1 cellular context compared by ENCODE assay signal in the genomic region with DNA sequence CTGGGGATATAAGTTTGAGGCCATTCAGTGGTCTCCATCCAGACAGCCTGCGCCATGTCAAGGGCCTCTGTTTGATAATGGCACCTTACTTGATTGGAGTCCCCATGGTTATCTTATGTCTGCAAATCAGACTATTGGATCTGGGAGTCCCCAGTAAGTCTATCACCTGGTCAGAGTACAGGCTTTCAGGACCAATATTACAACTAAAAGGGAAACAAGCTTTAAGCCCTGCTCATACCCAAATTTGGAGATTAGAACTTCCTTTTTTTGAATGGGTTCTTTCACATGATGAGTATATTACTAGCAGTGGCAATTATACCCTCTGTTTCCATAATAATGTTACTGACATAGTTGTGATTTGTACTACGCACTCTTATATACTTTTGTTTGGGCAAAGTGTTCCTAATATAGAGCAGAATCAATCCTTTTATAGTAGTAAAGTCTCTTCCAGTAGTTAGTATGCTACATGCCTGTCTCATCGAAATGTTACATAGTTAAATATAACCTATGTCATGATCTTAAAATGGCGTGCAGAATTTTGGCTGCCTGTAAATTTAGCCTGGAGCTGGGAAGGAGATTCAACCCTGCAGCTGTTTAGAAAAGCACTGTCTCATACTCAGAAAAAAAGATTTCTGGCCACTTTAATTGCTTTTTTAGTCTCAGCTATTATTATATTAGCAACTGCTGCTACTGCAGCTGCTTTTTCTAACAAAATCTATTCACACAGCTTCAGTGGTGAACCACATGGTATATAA.
A peak's percentile ranks its signal among the peaks of the same experiment; 100 is the strongest.
TF ChIP-seq lines count a peak whose summit lies in the region.

No MANE protein-coding gene starts in this region.

TF ChIP-seq in GM12878, 131 proteins besides CTCF, POLR2A, EP300 and RAD21 (continues in another document):
- no peak for TF ChIP-seq NFYA (IDR thresholded peaks at IDR 0.05; ENCODE audit: borderline replicate concordance, low read depth, low read length)
- TF ChIP-seq RELA (IDR thresholded peaks at IDR 0.05; ENCODE audit: borderline replicate concordance, partially characterized antibody) = no peak
- TF ChIP-seq, protein P1, sequence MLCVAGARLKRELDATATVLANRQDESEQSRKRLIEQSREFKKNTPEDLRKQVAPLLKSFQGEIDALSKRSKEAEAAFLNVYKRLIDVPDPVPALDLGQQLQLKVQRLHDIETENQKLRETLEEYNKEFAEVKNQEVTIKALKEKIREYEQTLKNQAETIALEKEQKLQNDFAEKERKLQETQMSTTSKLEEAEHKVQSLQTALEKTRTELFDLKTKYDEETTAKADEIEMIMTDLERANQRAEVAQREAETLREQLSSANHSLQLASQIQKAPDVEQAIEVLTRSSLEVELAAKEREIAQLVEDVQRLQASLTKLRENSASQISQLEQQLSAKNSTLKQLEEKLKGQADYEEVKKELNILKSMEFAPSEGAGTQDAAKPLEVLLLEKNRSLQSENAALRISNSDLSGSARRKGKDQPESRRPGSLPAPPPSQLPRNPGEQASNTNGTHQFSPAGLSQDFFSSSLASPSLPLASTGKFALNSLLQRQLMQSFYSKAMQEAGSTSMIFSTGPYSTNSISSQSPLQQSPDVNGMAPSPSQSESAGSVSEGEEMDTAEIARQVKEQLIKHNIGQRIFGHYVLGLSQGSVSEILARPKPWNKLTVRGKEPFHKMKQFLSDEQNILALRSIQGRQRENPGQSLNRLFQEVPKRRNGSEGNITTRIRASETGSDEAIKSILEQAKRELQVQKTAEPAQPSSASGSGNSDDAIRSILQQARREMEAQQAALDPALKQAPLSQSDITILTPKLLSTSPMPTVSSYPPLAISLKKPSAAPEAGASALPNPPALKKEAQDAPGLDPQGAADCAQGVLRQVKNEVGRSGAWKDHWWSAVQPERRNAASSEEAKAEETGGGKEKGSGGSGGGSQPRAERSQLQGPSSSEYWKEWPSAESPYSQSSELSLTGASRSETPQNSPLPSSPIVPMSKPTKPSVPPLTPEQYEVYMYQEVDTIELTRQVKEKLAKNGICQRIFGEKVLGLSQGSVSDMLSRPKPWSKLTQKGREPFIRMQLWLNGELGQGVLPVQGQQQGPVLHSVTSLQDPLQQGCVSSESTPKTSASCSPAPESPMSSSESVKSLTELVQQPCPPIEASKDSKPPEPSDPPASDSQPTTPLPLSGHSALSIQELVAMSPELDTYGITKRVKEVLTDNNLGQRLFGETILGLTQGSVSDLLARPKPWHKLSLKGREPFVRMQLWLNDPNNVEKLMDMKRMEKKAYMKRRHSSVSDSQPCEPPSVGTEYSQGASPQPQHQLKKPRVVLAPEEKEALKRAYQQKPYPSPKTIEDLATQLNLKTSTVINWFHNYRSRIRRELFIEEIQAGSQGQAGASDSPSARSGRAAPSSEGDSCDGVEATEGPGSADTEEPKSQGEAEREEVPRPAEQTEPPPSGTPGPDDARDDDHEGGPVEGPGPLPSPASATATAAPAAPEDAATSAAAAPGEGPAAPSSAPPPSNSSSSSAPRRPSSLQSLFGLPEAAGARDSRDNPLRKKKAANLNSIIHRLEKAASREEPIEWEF (IDR thresholded peaks at IDR 0.05; ENCODE audit: insufficient replicate concordance, low read depth, low read length) = no peak
- no peak for TF ChIP-seq POLR2AphosphoS2 (IDR thresholded peaks at IDR 0.05; ENCODE audit: low read depth, low read length)
- TF ChIP-seq STAT1 (conservative IDR thresholded peaks at IDR 0.05) = no peak
- no peak for TF ChIP-seq POLR2AphosphoS5 (IDR thresholded peaks at IDR 0.05; ENCODE audit: low read length)
- 0 out of 2 replicates have a peak, but pooled peaks have one; percentile 18 for TF ChIP-seq MTA2 (IDR thresholded peaks at IDR 0.05; ENCODE audit: low read depth)
- TF ChIP-seq RB1 (IDR thresholded peaks at IDR 0.05; ENCODE audit: borderline replicate concordance) = no peak
- TF ChIP-seq BACH1 (IDR thresholded peaks at IDR 0.05; ENCODE audit: borderline replicate concordance) = no peak
- TF ChIP-seq, protein P2, sequence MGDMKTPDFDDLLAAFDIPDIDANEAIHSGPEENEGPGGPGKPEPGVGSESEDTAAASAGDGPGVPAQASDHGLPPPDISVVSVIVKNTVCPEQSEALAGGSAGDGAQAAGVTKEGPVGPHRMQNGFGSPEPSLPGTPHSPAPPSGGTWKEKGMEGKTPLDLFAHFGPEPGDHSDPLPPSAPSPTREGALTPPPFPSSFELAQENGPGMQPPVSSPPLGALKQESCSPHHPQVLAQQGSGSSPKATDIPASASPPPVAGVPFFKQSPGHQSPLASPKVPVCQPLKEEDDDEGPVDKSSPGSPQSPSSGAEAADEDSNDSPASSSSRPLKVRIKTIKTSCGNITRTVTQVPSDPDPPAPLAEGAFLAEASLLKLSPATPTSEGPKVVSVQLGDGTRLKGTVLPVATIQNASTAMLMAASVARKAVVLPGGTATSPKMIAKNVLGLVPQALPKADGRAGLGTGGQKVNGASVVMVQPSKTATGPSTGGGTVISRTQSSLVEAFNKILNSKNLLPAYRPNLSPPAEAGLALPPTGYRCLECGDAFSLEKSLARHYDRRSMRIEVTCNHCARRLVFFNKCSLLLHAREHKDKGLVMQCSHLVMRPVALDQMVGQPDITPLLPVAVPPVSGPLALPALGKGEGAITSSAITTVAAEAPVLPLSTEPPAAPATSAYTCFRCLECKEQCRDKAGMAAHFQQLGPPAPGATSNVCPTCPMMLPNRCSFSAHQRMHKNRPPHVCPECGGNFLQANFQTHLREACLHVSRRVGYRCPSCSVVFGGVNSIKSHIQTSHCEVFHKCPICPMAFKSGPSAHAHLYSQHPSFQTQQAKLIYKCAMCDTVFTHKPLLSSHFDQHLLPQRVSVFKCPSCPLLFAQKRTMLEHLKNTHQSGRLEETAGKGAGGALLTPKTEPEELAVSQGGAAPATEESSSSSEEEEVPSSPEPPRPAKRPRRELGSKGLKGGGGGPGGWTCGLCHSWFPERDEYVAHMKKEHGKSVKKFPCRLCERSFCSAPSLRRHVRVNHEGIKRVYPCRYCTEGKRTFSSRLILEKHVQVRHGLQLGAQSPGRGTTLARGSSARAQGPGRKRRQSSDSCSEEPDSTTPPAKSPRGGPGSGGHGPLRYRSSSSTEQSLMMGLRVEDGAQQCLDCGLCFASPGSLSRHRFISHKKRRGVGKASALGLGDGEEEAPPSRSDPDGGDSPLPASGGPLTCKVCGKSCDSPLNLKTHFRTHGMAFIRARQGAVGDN (IDR thresholded peaks at IDR 0.05) = no peak
- TF ChIP-seq, protein P3, sequence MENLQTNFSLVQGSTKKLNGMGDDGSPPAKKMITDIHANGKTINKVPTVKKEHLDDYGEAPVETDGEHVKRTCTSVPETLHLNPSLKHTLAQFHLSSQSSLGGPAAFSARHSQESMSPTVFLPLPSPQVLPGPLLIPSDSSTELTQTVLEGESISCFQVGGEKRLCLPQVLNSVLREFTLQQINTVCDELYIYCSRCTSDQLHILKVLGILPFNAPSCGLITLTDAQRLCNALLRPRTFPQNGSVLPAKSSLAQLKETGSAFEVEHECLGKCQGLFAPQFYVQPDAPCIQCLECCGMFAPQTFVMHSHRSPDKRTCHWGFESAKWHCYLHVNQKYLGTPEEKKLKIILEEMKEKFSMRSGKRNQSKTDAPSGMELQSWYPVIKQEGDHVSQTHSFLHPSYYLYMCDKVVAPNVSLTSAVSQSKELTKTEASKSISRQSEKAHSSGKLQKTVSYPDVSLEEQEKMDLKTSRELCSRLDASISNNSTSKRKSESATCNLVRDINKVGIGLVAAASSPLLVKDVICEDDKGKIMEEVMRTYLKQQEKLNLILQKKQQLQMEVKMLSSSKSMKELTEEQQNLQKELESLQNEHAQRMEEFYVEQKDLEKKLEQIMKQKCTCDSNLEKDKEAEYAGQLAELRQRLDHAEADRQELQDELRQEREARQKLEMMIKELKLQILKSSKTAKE (IDR thresholded peaks at IDR 0.05; ENCODE audit: low read depth, poor library complexity, severe bottlenecking) = peak; percentile 98
- TF ChIP-seq, protein P4, sequence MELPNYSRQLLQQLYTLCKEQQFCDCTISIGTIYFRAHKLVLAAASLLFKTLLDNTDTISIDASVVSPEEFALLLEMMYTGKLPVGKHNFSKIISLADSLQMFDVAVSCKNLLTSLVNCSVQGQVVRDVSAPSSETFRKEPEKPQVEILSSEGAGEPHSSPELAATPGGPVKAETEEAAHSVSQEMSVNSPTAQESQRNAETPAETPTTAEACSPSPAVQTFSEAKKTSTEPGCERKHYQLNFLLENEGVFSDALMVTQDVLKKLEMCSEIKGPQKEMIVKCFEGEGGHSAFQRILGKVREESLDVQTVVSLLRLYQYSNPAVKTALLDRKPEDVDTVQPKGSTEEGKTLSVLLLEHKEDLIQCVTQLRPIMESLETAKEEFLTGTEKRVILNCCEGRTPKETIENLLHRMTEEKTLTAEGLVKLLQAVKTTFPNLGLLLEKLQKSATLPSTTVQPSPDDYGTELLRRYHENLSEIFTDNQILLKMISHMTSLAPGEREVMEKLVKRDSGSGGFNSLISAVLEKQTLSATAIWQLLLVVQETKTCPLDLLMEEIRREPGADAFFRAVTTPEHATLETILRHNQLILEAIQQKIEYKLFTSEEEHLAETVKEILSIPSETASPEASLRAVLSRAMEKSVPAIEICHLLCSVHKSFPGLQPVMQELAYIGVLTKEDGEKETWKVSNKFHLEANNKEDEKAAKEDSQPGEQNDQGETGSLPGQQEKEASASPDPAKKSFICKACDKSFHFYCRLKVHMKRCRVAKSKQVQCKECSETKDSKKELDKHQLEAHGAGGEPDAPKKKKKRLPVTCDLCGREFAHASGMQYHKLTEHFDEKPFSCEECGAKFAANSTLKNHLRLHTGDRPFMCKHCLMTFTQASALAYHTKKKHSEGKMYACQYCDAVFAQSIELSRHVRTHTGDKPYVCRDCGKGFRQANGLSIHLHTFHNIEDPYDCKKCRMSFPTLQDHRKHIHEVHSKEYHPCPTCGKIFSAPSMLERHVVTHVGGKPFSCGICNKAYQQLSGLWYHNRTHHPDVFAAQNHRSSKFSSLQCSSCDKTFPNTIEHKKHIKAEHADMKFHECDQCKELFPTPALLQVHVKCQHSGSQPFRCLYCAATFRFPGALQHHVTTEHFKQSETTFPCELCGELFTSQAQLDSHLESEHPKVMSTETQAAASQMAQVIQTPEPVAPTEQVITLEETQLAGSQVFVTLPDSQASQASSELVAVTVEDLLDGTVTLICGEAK (IDR thresholded peaks at IDR 0.05; ENCODE audit: borderline replicate concordance) = no peak
- no peak for TF ChIP-seq MEF2B (IDR thresholded peaks at IDR 0.05; ENCODE audit: partially characterized antibody, poor library complexity, severe bottlenecking)
- TF ChIP-seq, protein P5, sequence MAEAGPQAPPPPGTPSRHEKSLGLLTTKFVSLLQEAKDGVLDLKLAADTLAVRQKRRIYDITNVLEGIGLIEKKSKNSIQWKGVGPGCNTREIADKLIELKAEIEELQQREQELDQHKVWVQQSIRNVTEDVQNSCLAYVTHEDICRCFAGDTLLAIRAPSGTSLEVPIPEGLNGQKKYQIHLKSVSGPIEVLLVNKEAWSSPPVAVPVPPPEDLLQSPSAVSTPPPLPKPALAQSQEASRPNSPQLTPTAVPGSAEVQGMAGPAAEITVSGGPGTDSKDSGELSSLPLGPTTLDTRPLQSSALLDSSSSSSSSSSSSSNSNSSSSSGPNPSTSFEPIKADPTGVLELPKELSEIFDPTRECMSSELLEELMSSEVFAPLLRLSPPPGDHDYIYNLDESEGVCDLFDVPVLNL (IDR thresholded peaks at IDR 0.05; ENCODE audit: low read depth, low read length) = no peak
- peak; percentile 31; the same call in 1 of the 2 replicates for TF ChIP-seq ZBED1 (IDR thresholded peaks at IDR 0.05; ENCODE audit: borderline replicate concordance)
- TF ChIP-seq NR2C2 (IDR thresholded peaks at IDR 0.05; ENCODE audit: borderline replicate concordance, control insufficient read depth, insufficient read length, low read depth) = no peak
- TF ChIP-seq SUPT20H (IDR thresholded peaks at IDR 0.05; ENCODE audit: borderline replicate concordance, control insufficient read depth, low read depth, low read length) = no peak
- no peak for TF ChIP-seq SPI1 (IDR thresholded peaks at IDR 0.05; ENCODE audit: borderline replicate concordance, insufficient read depth, low read depth, low read length)
- TF ChIP-seq MTA3 (IDR thresholded peaks at IDR 0.05; ENCODE audit: borderline replicate concordance, low read length) = no peak
- TF ChIP-seq, protein P6, sequence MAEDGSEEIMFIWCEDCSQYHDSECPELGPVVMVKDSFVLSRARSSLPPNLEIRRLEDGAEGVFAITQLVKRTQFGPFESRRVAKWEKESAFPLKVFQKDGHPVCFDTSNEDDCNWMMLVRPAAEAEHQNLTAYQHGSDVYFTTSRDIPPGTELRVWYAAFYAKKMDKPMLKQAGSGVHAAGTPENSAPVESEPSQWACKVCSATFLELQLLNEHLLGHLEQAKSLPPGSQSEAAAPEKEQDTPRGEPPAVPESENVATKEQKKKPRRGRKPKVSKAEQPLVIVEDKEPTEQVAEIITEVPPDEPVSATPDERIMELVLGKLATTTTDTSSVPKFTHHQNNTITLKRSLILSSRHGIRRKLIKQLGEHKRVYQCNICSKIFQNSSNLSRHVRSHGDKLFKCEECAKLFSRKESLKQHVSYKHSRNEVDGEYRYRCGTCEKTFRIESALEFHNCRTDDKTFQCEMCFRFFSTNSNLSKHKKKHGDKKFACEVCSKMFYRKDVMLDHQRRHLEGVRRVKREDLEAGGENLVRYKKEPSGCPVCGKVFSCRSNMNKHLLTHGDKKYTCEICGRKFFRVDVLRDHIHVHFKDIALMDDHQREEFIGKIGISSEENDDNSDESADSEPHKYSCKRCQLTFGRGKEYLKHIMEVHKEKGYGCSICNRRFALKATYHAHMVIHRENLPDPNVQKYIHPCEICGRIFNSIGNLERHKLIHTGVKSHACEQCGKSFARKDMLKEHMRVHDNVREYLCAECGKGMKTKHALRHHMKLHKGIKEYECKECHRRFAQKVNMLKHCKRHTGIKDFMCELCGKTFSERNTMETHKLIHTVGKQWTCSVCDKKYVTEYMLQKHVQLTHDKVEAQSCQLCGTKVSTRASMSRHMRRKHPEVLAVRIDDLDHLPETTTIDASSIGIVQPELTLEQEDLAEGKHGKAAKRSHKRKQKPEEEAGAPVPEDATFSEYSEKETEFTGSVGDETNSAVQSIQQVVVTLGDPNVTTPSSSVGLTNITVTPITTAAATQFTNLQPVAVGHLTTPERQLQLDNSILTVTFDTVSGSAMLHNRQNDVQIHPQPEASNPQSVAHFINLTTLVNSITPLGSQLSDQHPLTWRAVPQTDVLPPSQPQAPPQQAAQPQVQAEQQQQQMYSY (CRISPR knock-in tag; IDR thresholded peaks at IDR 0.05) = no peak
- TF ChIP-seq, protein P7, sequence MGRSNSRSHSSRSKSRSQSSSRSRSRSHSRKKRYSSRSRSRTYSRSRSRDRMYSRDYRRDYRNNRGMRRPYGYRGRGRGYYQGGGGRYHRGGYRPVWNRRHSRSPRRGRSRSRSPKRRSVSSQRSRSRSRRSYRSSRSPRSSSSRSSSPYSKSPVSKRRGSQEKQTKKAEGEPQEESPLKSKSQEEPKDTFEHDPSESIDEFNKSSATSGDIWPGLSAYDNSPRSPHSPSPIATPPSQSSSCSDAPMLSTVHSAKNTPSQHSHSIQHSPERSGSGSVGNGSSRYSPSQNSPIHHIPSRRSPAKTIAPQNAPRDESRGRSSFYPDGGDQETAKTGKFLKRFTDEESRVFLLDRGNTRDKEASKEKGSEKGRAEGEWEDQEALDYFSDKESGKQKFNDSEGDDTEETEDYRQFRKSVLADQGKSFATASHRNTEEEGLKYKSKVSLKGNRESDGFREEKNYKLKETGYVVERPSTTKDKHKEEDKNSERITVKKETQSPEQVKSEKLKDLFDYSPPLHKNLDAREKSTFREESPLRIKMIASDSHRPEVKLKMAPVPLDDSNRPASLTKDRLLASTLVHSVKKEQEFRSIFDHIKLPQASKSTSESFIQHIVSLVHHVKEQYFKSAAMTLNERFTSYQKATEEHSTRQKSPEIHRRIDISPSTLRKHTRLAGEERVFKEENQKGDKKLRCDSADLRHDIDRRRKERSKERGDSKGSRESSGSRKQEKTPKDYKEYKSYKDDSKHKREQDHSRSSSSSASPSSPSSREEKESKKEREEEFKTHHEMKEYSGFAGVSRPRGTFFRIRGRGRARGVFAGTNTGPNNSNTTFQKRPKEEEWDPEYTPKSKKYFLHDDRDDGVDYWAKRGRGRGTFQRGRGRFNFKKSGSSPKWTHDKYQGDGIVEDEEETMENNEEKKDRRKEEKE (IDR thresholded peaks at IDR 0.05) = no peak
- no peak for TF ChIP-seq FOXM1 (IDR thresholded peaks at IDR 0.05; ENCODE audit: low read depth, low read length)
- TF ChIP-seq RAD51 (IDR thresholded peaks at IDR 0.05) = no peak
- TF ChIP-seq JUNB (IDR thresholded peaks at IDR 0.05) = peak; percentile 19; the same call in 1 of the 2 replicates
